21 cellular contexts compared by ENCODE assay signal in genomic region chr20:839626-840025, GRCh38. TPM values are rescaled to one million over a fixed set of nuclear protein-coding genes. Genes with fewer than 3 reads are reported as not detected.
A peak's percentile ranks its signal among the peaks of the same experiment; 100 is the strongest.
DNase-seq lines count a peak whose midpoint lies in the region; TF ChIP-seq lines count a peak whose summit lies in the region.
"Had no signal": no experiment of that assay in that cellular context is flagged by ENCODE, and none has a peak within 500 bp of the region (broad histone marks: within the 10 kb centered on the region; RNA-seq: fewer than 3 reads in every experiment).

No MANE protein-coding gene starts in this region.

- peak overlapping the region; percentile 36 for H3K4me3 Mint-ChIP-seq in T-helper 2 cell treated with Interferon-gamma antibody and Interleukin-4, amounts not matched to agents 5 μg/mL and 100 μg/mL, for 36 hours
- H3K4me3 Mint-ChIP-seq in endodermal cell (peak overlapping the region; percentile 74), chondrocyte (ENCODE audit: unreplicated experiment) (no peak overlapping the region)

- H3K23ac ChIP-seq in trophoblast cell (ENCODE audit: low read length), result no peak overlapping the region

- peaks cover 25% of the 10 kb centered on the region for H3K27me3 ChIP-seq in endodermal cell (ENCODE audit: control insufficient read depth, insufficient read depth, low read length, poor library complexity, severe bottlenecking)
- no peaks in the 10 kb centered on the region for H3K27me3 ChIP-seq in trophoblast cell (ENCODE audit: insufficient read depth, low read length)
- H3K27me3 ChIP-seq in effector memory CD4-positive, alpha-beta T cell (replicated peaks; ENCODE audit: control insufficient read depth, insufficient read depth, low read length, poor library complexity, severe bottlenecking), result no peaks in the 10 kb centered on the region
- H3K27me3 ChIP-seq: BLaER1 had no signal

- H3K79me2 ChIP-seq in trophoblast cell (ENCODE audit: control insufficient read depth, insufficient read depth, low read length, poor library complexity), result peaks cover 14% of the 10 kb centered on the region

- DNase-seq in T-helper 2 cell treated with Interferon-gamma antibody and Interleukin-4, amounts not matched to agents 5 μg/mL and 100 μg/mL, for 36 hours (ENCODE audit: low spot score), result no peak
- DNase-seq in T-helper 2 cell (no peak), RWPE1 (ENCODE audit: low spot score) (no peak), endodermal cell (no peak), trophoblast cell (peak; percentile 67 to 78), chondrocyte (ENCODE audit: low spot score) (no peak), HuH-7 (ENCODE audit: low spot score) (no peak)
- DNase-seq in effector memory CD4-positive, alpha-beta T cell, result no peak
- DNase-seq: ACHN; Calu3; CD8-positive, alpha-beta T cell; DMS153; NCI-H1694; NCI-H2081; NCI-H2171; NCI-H345; NCI-H524; NCI-H774; NK-92 treated with Interleukin-12 subunit alpha and Interleukin-12 subunit beta, amount 100 ng/mL, for 24 hours had no signal

- H4K12ac ChIP-seq in trophoblast cell (ENCODE audit: low read depth, low read length), result no peak overlapping the region

- peak overlapping the region; percentile 77 for H3K27ac ChIP-seq in RWPE1
- H3K27ac ChIP-seq in endodermal cell (ENCODE audit: low read depth, low read length), result no peak overlapping the region
- no peak overlapping the region for H3K27ac ChIP-seq in trophoblast cell (ENCODE audit: low read depth, low read length)
- H3K27ac ChIP-seq in effector memory CD4-positive, alpha-beta T cell (ENCODE audit: insufficient read depth, low read length, poor library complexity, severe bottlenecking), result no peak overlapping the region
- H3K27ac ChIP-seq: 22Rv1, BLaER1 had no signal

- no peak overlapping the region for H3K18ac ChIP-seq in trophoblast cell (ENCODE audit: low read length)

- POLR2A ChIA-PET in RWPE1 (lab: Yijun Ruan, JAX; ENCODE audit: low non-redundant PET), result no interaction called here

- no peak overlapping the region for H3K4me2 ChIP-seq in trophoblast cell (ENCODE audit: low read length)
- H3K4me2 ChIP-seq: BLaER1 had no signal

- no peak overlapping the region for H3K14ac ChIP-seq in trophoblast cell (ENCODE audit: low read length)

- no peak overlapping the region for H3K4ac ChIP-seq in trophoblast cell (ENCODE audit: low read depth, low read length)

- CTCF ChIA-PET in RWPE1 (lab: Yijun Ruan, JAX), result interaction anchor here (1.3 kb wide), 1 partner anchor 116 kb away, joined by 3 read pairs; no protein-coding TSS in a partner anchor

- H3K36me3 ChIP-seq in endodermal cell (ENCODE audit: control insufficient read depth, insufficient read depth, low read length) (no peaks in the 10 kb centered on the region), trophoblast cell (ENCODE audit: control insufficient read depth in 1 of 2, insufficient read depth in 2 of 2, low read length in 2 of 2) (no peaks in the 10 kb centered on the region)
- peaks cover 12% of the 10 kb centered on the region for H3K36me3 ChIP-seq in effector memory CD4-positive, alpha-beta T cell (ENCODE audit: control insufficient read depth, insufficient read depth, low read length)
- H3K36me3 ChIP-seq: BLaER1 had no signal

- H4K91ac ChIP-seq in trophoblast cell (ENCODE audit: low read depth, low read length), result no peak overlapping the region

- no peak overlapping the region for H3K4me3 ChIP-seq in endodermal cell (ENCODE audit: low read length)
- H3K4me3 ChIP-seq in trophoblast cell (ENCODE audit: low read depth, low read length), result no peak overlapping the region
- H3K4me3 ChIP-seq in effector memory CD4-positive, alpha-beta T cell (ENCODE audit: insufficient read depth, low read depth, low read length, poor library complexity, severe bottlenecking), result no peak overlapping the region
- H3K4me3 ChIP-seq: BLaER1 had no signal

- no peaks in the 10 kb centered on the region for H3K9me3 Mint-ChIP-seq in T-helper 2 cell treated with Interferon-gamma antibody and Interleukin-4, amounts not matched to agents 5 μg/mL and 100 μg/mL, for 36 hours
- H3K9me3 Mint-ChIP-seq in endodermal cell (peaks cover 4% of the 10 kb centered on the region), chondrocyte (ENCODE audit: low read depth) (peaks cover 4% of the 10 kb centered on the region)
- H3K9me3 Mint-ChIP-seq: CD8-positive, alpha-beta T cell had no signal

- H2BK120ac ChIP-seq in trophoblast cell (ENCODE audit: insufficient read depth, low read length, poor library complexity), result no peak overlapping the region

- H3K4me1 ChIP-seq in endodermal cell (ENCODE audit: control insufficient read depth, insufficient read depth, low read length), result peaks cover 5% of the 10 kb centered on the region
- H3K4me1 ChIP-seq in trophoblast cell (ENCODE audit: control insufficient read depth in 1 of 2, insufficient read depth in 2 of 2, low read length in 2 of 2), result peaks cover 19 to 24% of the 10 kb centered on the region in 2 experiments
- peaks cover 36% of the 10 kb centered on the region for H3K4me1 ChIP-seq in effector memory CD4-positive, alpha-beta T cell (ENCODE audit: control insufficient read depth, insufficient read depth, low read length, poor library complexity, severe bottlenecking)

- no peaks in the 10 kb centered on the region for H3K27me3 Mint-ChIP-seq in T-helper 2 cell treated with Interferon-gamma antibody and Interleukin-4, amounts not matched to agents 5 μg/mL and 100 μg/mL, for 36 hours (ENCODE audit: low read depth)
- H3K27me3 Mint-ChIP-seq in endodermal cell (ENCODE audit: insufficient read depth), result peaks cover 32% of the 10 kb centered on the region
- peaks cover 7% of the 10 kb centered on the region for H3K27me3 Mint-ChIP-seq in chondrocyte (ENCODE audit: low read depth)

- peaks cover 39% of the 10 kb centered on the region for H3K4me1 Mint-ChIP-seq in T-helper 2 cell treated with Interferon-gamma antibody and Interleukin-4, amounts not matched to agents 5 μg/mL and 100 μg/mL, for 36 hours (ENCODE audit: low read depth)
- H3K4me1 Mint-ChIP-seq in endodermal cell (peaks cover 4% of the 10 kb centered on the region), chondrocyte (ENCODE audit: low read depth) (peaks cover 17% of the 10 kb centered on the region)

- H3K27ac Mint-ChIP-seq in T-helper 2 cell treated with Interferon-gamma antibody and Interleukin-4, amounts not matched to agents 5 μg/mL and 100 μg/mL, for 36 hours, result no peak overlapping the region
- H3K27ac Mint-ChIP-seq in endodermal cell, result no peak overlapping the region
- no peak overlapping the region for H3K27ac Mint-ChIP-seq in chondrocyte (ENCODE audit: unreplicated experiment)
- H3K27ac Mint-ChIP-seq: CD8-positive, alpha-beta T cell had no signal

- H2BK12ac ChIP-seq in trophoblast cell (ENCODE audit: low read length), result no peak overlapping the region

- H3K9me3 ChIP-seq in endodermal cell (ENCODE audit: control insufficient read depth, low read length) (no peaks in the 10 kb centered on the region), trophoblast cell (ENCODE audit: insufficient read depth, low read depth, low read length) (no peaks in the 10 kb centered on the region)
- no peaks in the 10 kb centered on the region for H3K9me3 ChIP-seq in effector memory CD4-positive, alpha-beta T cell (ENCODE audit: control insufficient read depth, low read length)
- H3K9me3 ChIP-seq: BLaER1 had no signal

- no peak overlapping the region for H2AFZ ChIP-seq in trophoblast cell (ENCODE audit: insufficient read depth, low read length, poor library complexity)

- H3K9ac ChIP-seq in endodermal cell (ENCODE audit: extremely low read depth, low read length, poor library complexity, severe bottlenecking) (no peak overlapping the region), trophoblast cell (ENCODE audit: low read length) (no peak overlapping the region)
- H3K9ac ChIP-seq: BLaER1 had no signal

- no peak overlapping the region for H2AK5ac ChIP-seq in trophoblast cell (ENCODE audit: low read length)

- TF ChIP-seq CTCF in RWPE1 (conservative IDR thresholded peaks at IDR 0.05; ENCODE audit: low read depth), result no peak
- no peak for TF ChIP-seq CTCF in endodermal cell (conservative IDR thresholded peaks at IDR 0.05)
- no peak for TF ChIP-seq CTCF in chondrocyte (IDR thresholded peaks at IDR 0.05)

- H3K36me3 Mint-ChIP-seq in T-helper 2 cell treated with Interferon-gamma antibody and Interleukin-4, amounts not matched to agents 5 μg/mL and 100 μg/mL, for 36 hours (ENCODE audit: low read depth), result peaks cover 8% of the 10 kb centered on the region
- H3K36me3 Mint-ChIP-seq in endodermal cell (ENCODE audit: low read depth), result no peaks in the 10 kb centered on the region
- no peaks in the 10 kb centered on the region for H3K36me3 Mint-ChIP-seq in chondrocyte (ENCODE audit: low read depth)

- no peak overlapping the region for H4K8ac ChIP-seq in trophoblast cell (ENCODE audit: low read depth, low read length)

- H3K79me1 ChIP-seq in trophoblast cell (ENCODE audit: low read length), result peaks cover 14% of the 10 kb centered on the region

- 93 to 97% methylated on average over 9 to 11 of the region's 11 CpGs for WGBS in endodermal cell (ENCODE audit: insufficient coverage in 1 of 2, insufficient read length in 1 of 2), 2 experiments
- no CpG with 5 or more reads among the region's 11 CpGs for WGBS in trophoblast cell (ENCODE audit: extremely low coverage, insufficient coverage, insufficient read length)

- H2BK5ac ChIP-seq in trophoblast cell (ENCODE audit: low read depth, low read length, poor library complexity), result no peak overlapping the region

RNA-seq across cellular contexts. Expression of gene FAM110A, which starts 6.1 kb away (rescaled TPM):
- total RNA-seq in endodermal cell (10 to 100 TPM; 12.1 to 16.9 TPM), chondrocyte (2.0 to 2.6 TPM (median 2.4 TPM) in 3 replicates)
- polyA plus RNA-seq in endodermal cell (2013, experiment 1 of 2), result 19.3 TPM
- 18.7 TPM for polyA plus RNA-seq in endodermal cell (2013, experiment 2 of 2)
- 55.7 and 66.2 TPM in 2 replicates for polyA plus RNA-seq in trophoblast cell (2013)

Comparison
In these comparisons a context has a peak if more than half of its experiments do, and no peak if none do; other contexts are left out.
1. DNase-seq: peak in trophoblast cell (2 of 2); none in T-helper 2 cell treated with Interferon-gamma antibody and Interleukin-4, amounts not matched to agents 5 μg/mL and 100 μg/mL, for 36 hours (single experiment), T-helper 2 cell (0 of 5), RWPE1 (single experiment), endodermal cell (single experiment), chondrocyte (single experiment), HuH-7 (single experiment) and effector memory CD4-positive, alpha-beta T cell (0 of 3).